ENCODE assay signal across 1 cellular context in genomic region chrX:129982300-129983246, GRCh38.
A peak's percentile ranks its signal among the peaks of the same experiment; 100 is the strongest.
TF ChIP-seq lines count a peak whose summit lies in the region.

Gene BCORL1 (plus strand): TSS chrX:129982635. CDS start chrX:130005232, 22,597 bp downstream.

TF ChIP-seq in HEK293, 187 proteins besides CTCF, POLR2A, EP300 and RAD21 (continued from another document and continues in another):
- TF ChIP-seq ZNF76 (tag by site-specific recombination; IDR thresholded peaks at IDR 0.05; ENCODE audit: borderline replicate concordance, low read depth), result peak; percentile 98
- no peak for TF ChIP-seq ZNF571 (tag by site-specific recombination; IDR thresholded peaks at IDR 0.05)
- TF ChIP-seq ZNF670 (tag by site-specific recombination; IDR thresholded peaks at IDR 0.05; ENCODE audit: low read depth), result no peak
- no peak for TF ChIP-seq AEBP2 (tag by site-specific recombination; IDR thresholded peaks at IDR 0.05; ENCODE audit: borderline replicate concordance)
- no peak for TF ChIP-seq ZNF416 (tag by site-specific recombination; IDR thresholded peaks at IDR 0.05)
- TF ChIP-seq ZNF169 (tag by site-specific recombination; IDR thresholded peaks at IDR 0.05), result no peak
- TF ChIP-seq ZNF391 (tag by site-specific recombination; IDR thresholded peaks at IDR 0.05; ENCODE audit: borderline replicate concordance, low read depth), result no peak
- TF ChIP-seq ZNF596 (tag by site-specific recombination; IDR thresholded peaks at IDR 0.05), result peak; percentile 74
- no peak for TF ChIP-seq ZNF37A (tag by site-specific recombination; IDR thresholded peaks at IDR 0.05)
- TF ChIP-seq HOXD13 (CRISPR knock-in tag; IDR thresholded peaks at IDR 0.05; ENCODE audit: borderline replicate concordance), result no peak
- TF ChIP-seq ZBTB11 (tag by site-specific recombination; conservative IDR thresholded peaks at IDR 0.05; ENCODE audit: low read depth), result peak; percentile 85
- peak; percentile 89 for TF ChIP-seq GLIS2 (tag by site-specific recombination; IDR thresholded peaks at IDR 0.05)
- TF ChIP-seq ZNF16 (tag by site-specific recombination; IDR thresholded peaks at IDR 0.05; ENCODE audit: low read depth), result no peak
- TF ChIP-seq ZNF146 (tag by site-specific recombination; IDR thresholded peaks at IDR 0.05), result no peak
- no peak for TF ChIP-seq PRDM6 (tag by site-specific recombination; IDR thresholded peaks at IDR 0.05)
- TF ChIP-seq ZSCAN5A (tag by site-specific recombination; IDR thresholded peaks at IDR 0.05), result no peak
- no peak for TF ChIP-seq ZNF768 (tag by site-specific recombination; IDR thresholded peaks at IDR 0.05)
- no peak for TF ChIP-seq ZNF549 (tag by site-specific recombination; IDR thresholded peaks at IDR 0.05)
- peak; percentile 70; the same call in 1 of the 2 replicates for TF ChIP-seq ZNF501 (tag by site-specific recombination; IDR thresholded peaks at IDR 0.05)
- no peak for TF ChIP-seq ZFP3 (tag by site-specific recombination; IDR thresholded peaks at IDR 0.05; ENCODE audit: low read depth)
- TF ChIP-seq ZNF140 (tag by site-specific recombination; IDR thresholded peaks at IDR 0.05), result peak; percentile 18; the same call in 1 of the 2 replicates
- TF ChIP-seq ZNF133 (tag by site-specific recombination; IDR thresholded peaks at IDR 0.05), result no peak
- no peak for TF ChIP-seq TCF7L2 (IDR thresholded peaks at IDR 0.05; ENCODE audit: borderline replicate concordance, low read depth, low read length)
- TF ChIP-seq WT1 (tag by site-specific recombination; IDR thresholded peaks at IDR 0.05), result peak; percentile 93
- TF ChIP-seq HIC1 (tag by site-specific recombination; IDR thresholded peaks at IDR 0.05), result peak; percentile 95
- no peak for TF ChIP-seq MEIS1 (CRISPR knock-in tag; IDR thresholded peaks at IDR 0.05; ENCODE audit: borderline replicate concordance)
- TF ChIP-seq ZFP41 (tag by site-specific recombination; IDR thresholded peaks at IDR 0.05; ENCODE audit: borderline replicate concordance), result no peak
- peak; percentile 94 for TF ChIP-seq EGR2 (tag by site-specific recombination; IDR thresholded peaks at IDR 0.05; ENCODE audit: low read depth)
- no peak for TF ChIP-seq ZNF488 (tag by site-specific recombination; IDR thresholded peaks at IDR 0.05)
- TF ChIP-seq ZNF707 (tag by site-specific recombination; IDR thresholded peaks at IDR 0.05), result no peak
- TF ChIP-seq RBAK (tag by site-specific recombination; IDR thresholded peaks at IDR 0.05), result no peak
- TF ChIP-seq ZBTB7A (tag by site-specific recombination; IDR thresholded peaks at IDR 0.05; ENCODE audit: low read depth), result peak; percentile 84
- no peak for TF ChIP-seq ZNF530 (tag by site-specific recombination; IDR thresholded peaks at IDR 0.05; ENCODE audit: low read depth)
- TF ChIP-seq KLF10 (tag by site-specific recombination; IDR thresholded peaks at IDR 0.05), result no peak
- no peak for TF ChIP-seq ZNF792 (tag by site-specific recombination; IDR thresholded peaks at IDR 0.05)
- no peak for TF ChIP-seq ZNF266 (tag by site-specific recombination; IDR thresholded peaks at IDR 0.05; ENCODE audit: low read depth)
- TF ChIP-seq ZNF404 (tag by site-specific recombination; IDR thresholded peaks at IDR 0.05), result no peak
- no peak for TF ChIP-seq IKZF3 (tag by site-specific recombination; IDR thresholded peaks at IDR 0.05)
- TF ChIP-seq ZNF23 (tag by site-specific recombination; IDR thresholded peaks at IDR 0.05; ENCODE audit: borderline replicate concordance), result no peak
- no peak for TF ChIP-seq PRDM4 (tag by site-specific recombination; IDR thresholded peaks at IDR 0.05)
- peak; percentile 97 for TF ChIP-seq SP2 (tag by site-specific recombination; IDR thresholded peaks at IDR 0.05)
- TF ChIP-seq ZFP37 (tag by site-specific recombination; IDR thresholded peaks at IDR 0.05), result 0 out of 2 replicates have a peak, but pooled peaks have one; percentile 48
- no peak for TF ChIP-seq ZNF433 (tag by site-specific recombination; IDR thresholded peaks at IDR 0.05; ENCODE audit: low read depth)
- TF ChIP-seq ZBTB8A (tag by site-specific recombination; IDR thresholded peaks at IDR 0.05), result peak; percentile 46; the same call in 1 of the 2 replicates
- no peak for TF ChIP-seq ZNF211 (tag by site-specific recombination; IDR thresholded peaks at IDR 0.05; ENCODE audit: low read depth)
- no peak for TF ChIP-seq ZNF292 (tag by site-specific recombination; IDR thresholded peaks at IDR 0.05; ENCODE audit: borderline replicate concordance, low read depth)
- no peak for TF ChIP-seq SCRT1 (tag by site-specific recombination; IDR thresholded peaks at IDR 0.05; ENCODE audit: borderline replicate concordance)
- no peak for TF ChIP-seq OVOL3 (tag by site-specific recombination; IDR thresholded peaks at IDR 0.05)
- TF ChIP-seq ZXDB (tag by site-specific recombination; IDR thresholded peaks at IDR 0.05), result peak; percentile 85
- TF ChIP-seq ZBTB20 (tag by site-specific recombination; IDR thresholded peaks at IDR 0.05), result peak; percentile 95
- no peak for TF ChIP-seq ZNF132 (tag by site-specific recombination; IDR thresholded peaks at IDR 0.05; ENCODE audit: borderline replicate concordance)
- TF ChIP-seq KLF7 (tag by site-specific recombination; IDR thresholded peaks at IDR 0.05; ENCODE audit: borderline replicate concordance), result no peak
- no peak for TF ChIP-seq MYNN (tag by site-specific recombination; IDR thresholded peaks at IDR 0.05; ENCODE audit: borderline replicate concordance)
- no peak for TF ChIP-seq ZNF302 (tag by site-specific recombination; IDR thresholded peaks at IDR 0.05; ENCODE audit: low read depth)
- TF ChIP-seq GLI2 (tag by site-specific recombination; IDR thresholded peaks at IDR 0.05; ENCODE audit: borderline replicate concordance, low read depth), result no peak
- no peak for TF ChIP-seq ZNF521 (tag by site-specific recombination; IDR thresholded peaks at IDR 0.05)
- TF ChIP-seq ZNF324 (tag by site-specific recombination; IDR thresholded peaks at IDR 0.05), result peak; percentile 59
- TF ChIP-seq ZNF138 (tag by site-specific recombination; IDR thresholded peaks at IDR 0.05; ENCODE audit: borderline replicate concordance), result no peak
- TF ChIP-seq ZNF366 (tag by site-specific recombination; conservative IDR thresholded peaks at IDR 0.05), result peak; percentile 98
